8 cellular contexts compared by ENCODE assay signal in genomic region chr10:12129222-12130111, GRCh38. TPM values are rescaled to one million over a fixed set of nuclear protein-coding genes. Genes with fewer than 3 reads are reported as not detected.
DNase-seq lines count a peak whose midpoint lies in the region; ATAC-seq, FAIRE-seq and TF ChIP-seq lines count a peak whose summit lies in the region.

TSS of gene SEC61A2 (plus strand) at chr10:12129677. CDS start at chr10:12129788, 111 bp downstream.

- H3K27me3 ChIP-seq in H1 (replicated peaks in 1 of 4; ENCODE audit: control insufficient read depth in 3 of 4, extremely low read depth in 1 of 4, insufficient read depth in 3 of 4, low read length in 3 of 4) = no peaks in the 10 kb centered on the region

- H3K9ac ChIP-seq in H1 (replicated peaks in 1 of 4; ENCODE audit: extremely low read depth in 1 of 4, low read depth in 3 of 4, low read length in 3 of 4) = peak within 1 kb of the TSS; percentile 19 to 84 (median 74); a peak in 6 of 7 replicates

- peak within 1 kb of the TSS; percentile 94 for H2AFZ ChIP-seq in H1 (ENCODE audit: low read length)

- TF ChIP-seq CTCF in H1 (IDR thresholded peaks at IDR 0.05; ENCODE audit: control extremely low read depth in 1 of 3, insufficient read depth in 1 of 3, low read depth in 1 of 3, low read length in 3 of 3) = no peak

- H4K91ac ChIP-seq in H1 (replicated peaks; ENCODE audit: insufficient read length, low read length) = no peak within 1 kb of the TSS

- H2BK20ac ChIP-seq in H1 (ENCODE audit: low read length) = no peak within 1 kb of the TSS

- DNase-seq in COLO668 (lab: John Stamatoyannopoulos, UW; ENCODE audit: unreplicated experiment) (peak; percentile 93), HS-27A (ENCODE audit: low read depth) (peak; percentile 33), NOMO-1 (lab: John Stamatoyannopoulos, UW; ENCODE audit: unreplicated experiment in 2 of 2) (peak; percentile 88 to 97), H1 (ENCODE audit: low read depth in 1 of 2, low spot score in 2 of 2) (peak; percentile 56 to 98)
- peak; percentile 96 for DNase-seq in activated CD8-positive, alpha-beta memory T cell treated with anti-CD3 and anti-CD28 coated beads for 48 hours (ENCODE audit: low read depth in 2 of 3, low spot score in 2 of 3)
- DNase-seq in stimulated activated CD8-positive, alpha-beta memory T cell treated with anti-CD3 and anti-CD28 coated beads, Interleukin-15, amount 100 ng/mL, for 24 hours (ENCODE audit: low read depth) = peak; percentile 99

- no peak for TF ChIP-seq EP300 in H1 (IDR thresholded peaks at IDR 0.05; ENCODE audit: borderline replicate concordance in 1 of 2, low read depth in 2 of 2, low read length in 2 of 2)

- TF ChIP-seq POLR2A in H1 (IDR thresholded peaks at IDR 0.05; ENCODE audit: control extremely low read depth in 1 of 2, low read depth in 2 of 2, low read length in 2 of 2) = no peak; a peak in 2 of 3 replicates

- CTCF ChIA-PET in H1 (lab: Charles Lee; ENCODE audit: partially characterized antibody) = interaction anchor here (0.6 to 1.2 kb wide), 12 partner anchors 9 to 600 kb away, joined by 3 to 5 read pairs (median 4); no protein-coding TSS in a partner anchor

- no peak within 1 kb of the TSS for H2BK120ac ChIP-seq in H1 (replicated peaks; ENCODE audit: low read depth, low read length)

- H3K18ac ChIP-seq in H1 (ENCODE audit: extremely low read depth, low read length) = no peak within 1 kb of the TSS; the same call in 1 of the 2 replicates

- H4K5ac ChIP-seq in H1 (ENCODE audit: insufficient read length, low read depth, low read length) = peak within 1 kb of the TSS; percentile 97

- no peak within 1 kb of the TSS for H3K14ac ChIP-seq in H1 (ENCODE audit: insufficient read length)

- H3K4me1 ChIP-seq in H1 (replicated peaks in 1 of 4; ENCODE audit: control insufficient read depth in 3 of 4, insufficient read depth in 4 of 4, low read length in 3 of 4) (peaks cover 0 to 4% (median 0%) of the 10 kb centered on the region in 4 experiments; a peak in 1 of 7 replicates), mesodermal cell (ENCODE audit: control insufficient read depth, insufficient read depth, low read length, poor library complexity, severe bottlenecking) (no peaks in the 10 kb centered on the region)

- no peak within 1 kb of the TSS; the same call in 1 of the 2 replicates for H2BK5ac ChIP-seq in H1 (ENCODE audit: low read depth, low read length)

- H3K4me3 ChIP-seq in H1 (ENCODE audit: extremely low read depth in 1 of 4, insufficient read depth in 2 of 4, low read depth in 3 of 4, low read length in 4 of 4) (peak within 1 kb of the TSS; percentile 73 to 94 (median 79)), mesodermal cell (ENCODE audit: extremely low read depth, insufficient read depth, low read length, poor library complexity, severe bottlenecking) (peak within 1 kb of the TSS; percentile 87)

- no peak within 1 kb of the TSS for H3K4ac ChIP-seq in H1 (replicated peaks; ENCODE audit: insufficient read length, low read depth, low read length)

- peaks cover 4% of the 10 kb centered on the region for H3K23me2 ChIP-seq in H1 (ENCODE audit: low read depth, low read length)

- H3K9me3 ChIP-seq in H1 (ENCODE audit: insufficient read depth in 2 of 2, low read depth in 1 of 2, low read length in 1 of 2) (no peaks in the 10 kb centered on the region), mesodermal cell (ENCODE audit: control insufficient read depth, low read length) (no peaks in the 10 kb centered on the region)

- H2BK12ac ChIP-seq in H1 (ENCODE audit: low read depth, low read length) = no peak within 1 kb of the TSS

- H3K23ac ChIP-seq in H1 (ENCODE audit: insufficient read length) = no peak within 1 kb of the TSS

- H3K56ac ChIP-seq in H1 (replicated peaks; ENCODE audit: insufficient read length, low read depth, low read length) = peak within 1 kb of the TSS; percentile 77

- H3K79me1 ChIP-seq in H1 (ENCODE audit: low read depth, low read length) = 0 out of 2 replicates have a peak, but pooled peaks cover 2% of the 10 kb centered on the region

- H3K79me2 ChIP-seq in H1 (ENCODE audit: control insufficient read depth in 1 of 2, insufficient read depth in 2 of 2, low read length in 2 of 2) = peaks cover 0 to 4% of the 10 kb centered on the region in 2 experiments; a peak in 2 of 4 replicates

- H3K36me3 ChIP-seq in H1 (ENCODE audit: control insufficient read depth in 2 of 4, insufficient read depth in 4 of 4, low read length in 3 of 4) (no peaks in the 10 kb centered on the region; a peak in 1 of 8 replicates), mesodermal cell (ENCODE audit: control insufficient read depth, insufficient read depth, low read length) (peaks cover 23% of the 10 kb centered on the region)

- WGBS in H1 (ENCODE audit: extremely low coverage in 1 of 2, insufficient coverage in 1 of 2, insufficient read length in 1 of 2, insufficient replicate concordance in 2 of 2, low coverage in 1 of 2, low lambda C conversion rate in 2 of 2, missing lambda C conversion rate in 1 of 2), 2 experiments = 2% methylated on average over 41 of the region's 108 CpGs; no CpG with 5 or more reads in 1 of the 2 experiments
- WGBS in mesodermal cell (ENCODE audit: insufficient coverage in 2 of 2), 2 experiments = 1 to 2% methylated on average over 77 to 96 of the region's 108 CpGs

- TF ChIP-seq RAD21 in H1 (IDR thresholded peaks at IDR 0.05 in 1 of 2, conservative IDR thresholded peaks at IDR 0.05 in 1 of 2; ENCODE audit: low read depth in 2 of 2, low read length in 2 of 2) = no peak

- H2AK5ac ChIP-seq in H1 (ENCODE audit: low read depth, low read length) = no peak within 1 kb of the TSS

- no peaks in the 10 kb centered on the region for H4K20me1 ChIP-seq in H1 (replicated peaks in 1 of 2; ENCODE audit: control insufficient read depth in 1 of 2, insufficient read depth in 2 of 2, low read length in 2 of 2)

- H4K8ac ChIP-seq in H1 (ENCODE audit: extremely low read depth, insufficient read depth, low read length) = peak within 1 kb of the TSS; percentile 85; the same call in 1 of the 2 replicates

- POLR2A ChIA-PET in H1 (lab: Charles Lee; ENCODE audit: partially characterized antibody) = interaction anchor here (0.7 to 3.2 kb wide), 2 partner anchors 58 to 66 kb away, joined by 3 to 10 read pairs; partner anchors contain the start of genes CDC123 and NUDT5

- peak; percentile 63 for ATAC-seq in GM19468 (IDR thresholded peaks at IDR 0.05; ENCODE audit: extremely low read depth, unreplicated experiment)

- no peak within 1 kb of the TSS for H2BK15ac ChIP-seq in H1 (ENCODE audit: low read length)

- FAIRE-seq in H1 (lab: Jason Lieb, UNC) = no peak

- peak within 1 kb of the TSS; percentile 73; the same call in 1 of the 2 replicates for H3K27ac ChIP-seq in H1 (ENCODE audit: low read depth, low read length)
- H3K27ac ChIP-seq in mesodermal cell (ENCODE audit: low read depth, low read length, severe bottlenecking) = peak within 1 kb of the TSS; percentile 85

- H3K4me2 ChIP-seq in H1 (ENCODE audit: insufficient read depth in 1 of 2, low read depth in 2 of 2, low read length in 2 of 2) = peak within 1 kb of the TSS; percentile 78 to 98

TF ChIP-seq in H1, 55 proteins besides CTCF, POLR2A, EP300 and RAD21 (continues in another document):
- TF ChIP-seq CREB1 (IDR thresholded peaks at IDR 0.05) (0 out of 2 replicates have a peak, but pooled peaks have one; percentile 13), E2F6 (IDR thresholded peaks at IDR 0.05) (0 out of 2 replicates have a peak, but pooled peaks have one; percentile 33), USF2 (IDR thresholded peaks at IDR 0.05; ENCODE audit: low read length) (peak; percentile 40), KDM4A (IDR thresholded peaks at IDR 0.05; ENCODE audit: low read depth, low read length, severe bottlenecking) (peak; percentile 89), PHF8 (conservative IDR thresholded peaks at IDR 0.05; ENCODE audit: low read depth, low read length) (peak; percentile 80), RFX5 (IDR thresholded peaks at IDR 0.05; ENCODE audit: borderline replicate concordance, low read depth, low read length) (no peak), TBP (IDR thresholded peaks at IDR 0.05; ENCODE audit: low read depth, low read length) (peak; percentile 15; the same call in 1 of the 2 replicates), NRF1 (IDR thresholded peaks at IDR 0.05; ENCODE audit: low read depth, low read length) (peak; percentile 45), RBBP5 (IDR thresholded peaks at IDR 0.05; ENCODE audit: borderline replicate concordance, low read depth, low read length) (peak; percentile 85), TAF1 (IDR thresholded peaks at IDR 0.05; ENCODE audit: low read depth, low read length) (peak; percentile 59; the same call in 1 of the 2 replicates), MAX (IDR thresholded peaks at IDR 0.05) (no peak), ASH2L (IDR thresholded peaks at IDR 0.05; ENCODE audit: low read length) (peak; percentile 14), YY1 (IDR thresholded peaks at IDR 0.05; ENCODE audit: low read depth, low read length) (0 out of 2 replicates have a peak, but pooled peaks have one; percentile 52)

RNA-seq across cellular contexts. Expression of gene SEC61A2, which starts in this region (rescaled TPM):
- total RNA-seq in H1 (2021; fragmentation: NEBNext Ultra II Directional; extraction: Animal tissue kit (Norgen Biotek cat#: 25700)) = 14.5 and 18.2 TPM in 2 replicates
- polyA plus RNA-seq in H1 (2011; rRNA removed) = 13.7 and 19.2 TPM in 2 replicates
- polyA plus RNA-seq in H1 (2011; cell fraction: cytosol; rRNA removed) = 19.2 TPM
- polyA plus RNA-seq in H1 (2011; cell fraction: nucleus; rRNA removed) = 12.2 TPM
- polyA plus RNA-seq in H1 (2012, experiment 1 of 2) = 12.6 to 16.6 TPM (median 15.0 TPM) in 4 replicates
- 16.3 TPM for polyA plus RNA-seq in H1 (2012, experiment 2 of 2)
- polyA plus RNA-seq in H1 (2013, experiment 1 of 2) = 22.7 TPM
- polyA plus RNA-seq in H1 (2013, experiment 2 of 2) = 27.8 TPM
- polyA minus RNA-seq in H1 (2011; rRNA and poly(A)+ RNA removed) = 15.7 and 25.8 TPM in 2 replicates
- polyA minus RNA-seq in H1 (2011; cell fraction: cytosol; rRNA and poly(A)+ RNA removed) = 8.3 TPM
- 24.3 TPM for polyA minus RNA-seq in H1 (2011; cell fraction: nucleus; rRNA and poly(A)+ RNA removed)
- 30.2 TPM for polyA plus RNA-seq in mesodermal cell (2013, experiment 1 of 2)
- polyA plus RNA-seq in mesodermal cell (2013, experiment 2 of 2) = 20.0 TPM

Comparison
In these comparisons a context has a peak if more than half of its experiments do, and no peak if none do; other contexts are left out.
1. Peak in every context shown above with its lines: DNase-seq, ATAC-seq, H3K4me3 ChIP-seq and H3K27ac ChIP-seq.
2. DNase-seq: peak in every context shown above with its lines; median percentile 99 in stimulated activated CD8-positive, alpha-beta memory T cell treated with anti-CD3 and anti-CD28 coated beads, Interleukin-15, amount 100 ng/mL, for 24 hours; 96 in activated CD8-positive, alpha-beta memory T cell treated with anti-CD3 and anti-CD28 coated beads for 48 hours; 93 in COLO668; 92 in NOMO-1; 77 in H1; 33 in HS-27A.